In genomic region chr1:155139895-155140629, GRCh38 we compare ENCODE assay signal across 8 cellular contexts. TPM values are rescaled to one million over a fixed set of nuclear protein-coding genes. Genes with fewer than 3 reads are reported as not detected.
DNase-seq lines count a peak whose midpoint lies in the region; ATAC-seq and TF ChIP-seq lines count a peak whose summit lies in the region.

Gene DPM3 (minus strand): TSS chr1:155140531. CDS start chr1:155140240, 291 bp downstream.

- CTCF ChIA-PET in GM10248 (lab: Yijun Ruan, JAX) = interaction anchor here (1.0 to 1.1 kb wide), 2 partner anchors 28 to 55 kb away, joined by 4 to 6 read pairs; no protein-coding TSS in a partner anchor

- TF ChIP-seq CTCF in GM10248 (IDR thresholded peaks at IDR 0.05; ENCODE audit: control extremely low read depth, extremely low read depth, low read depth, missing control alignments) (no peak), left ventricle myocardium inferior (IDR thresholded peaks at IDR 0.05; ENCODE audit: borderline replicate concordance) (no peak), psoas muscle (IDR thresholded peaks at IDR 0.05) (no peak)

- DNase-seq in GM10248 (ENCODE audit: extremely low spot score) (peak; percentile 91), NCI-H1694 treated with DMSO at 0.1 percent for 48 hours (lab: John Stamatoyannopoulos, UW) (peak; percentile 83), T-helper 2 cell (peak; percentile 71 to 91 (median 85)), amniotic stem cell (lab: John Stamatoyannopoulos, UW) (peak; percentile 87), left ventricle myocardium inferior (peak; percentile 90), psoas muscle (peak; percentile 91 to 95)

- WGBS in psoas muscle, 3 donors = 1% methylated on average over 37 to 42 of the region's 42 CpGs
- WGBS in urinary bladder = under 1% methylated on average over 42 of the region's 42 CpGs

- H3K4me1 ChIP-seq in left ventricle myocardium inferior (peaks cover 52% of the 10 kb centered on the region), psoas muscle (peaks cover 16% of the 10 kb centered on the region), urinary bladder (ENCODE audit: insufficient read depth) (no peaks in the 10 kb centered on the region)

- ATAC-seq in HG02759 (IDR thresholded peaks at IDR 0.05; ENCODE audit: unreplicated experiment) (peak; percentile 75), psoas muscle (peak; percentile 66 to 83 (median 73))

- no peaks in the 10 kb centered on the region for H3K27me3 ChIP-seq in left ventricle myocardium inferior (ENCODE audit: low read depth)
- peaks cover 0 to 3% (median 0%) of the 10 kb centered on the region in 3 donors for H3K27me3 ChIP-seq in psoas muscle (ENCODE audit: insufficient read depth in 3 of 3, low read length in 2 of 3)

- POLR2A ChIA-PET in GM10248 (lab: Yijun Ruan, JAX) = interaction anchor here (1.0 kb wide), 1 partner anchor 33 kb away, joined by 3 read pairs; the partner anchor contains the start of gene KRTCAP2

- intact Hi-C loops in left ventricle myocardium inferior (cut with micrococcal nuclease) = no loop called here
- intact Hi-C loops in psoas muscle (cut with DNase I) = no loop called here

- H3K36me3 ChIP-seq in left ventricle myocardium inferior = no peaks in the 10 kb centered on the region
- peaks cover 0 to 11% of the 10 kb centered on the region in 2 donors for H3K36me3 ChIP-seq in psoas muscle (ENCODE audit: insufficient read depth in 1 of 2, low read depth in 1 of 2)
- H3K36me3 ChIP-seq in urinary bladder (ENCODE audit: insufficient read depth) = no peaks in the 10 kb centered on the region

- H3K4me3 ChIP-seq in left ventricle myocardium inferior (peak within 1 kb of the TSS; percentile 90), psoas muscle (peak within 1 kb of the TSS; percentile 95), urinary bladder (ENCODE audit: low read depth, low read length) (peak within 1 kb of the TSS; percentile 56)

- H3K27ac ChIP-seq in left ventricle myocardium inferior (replicated peaks) = peak within 1 kb of the TSS; percentile 93
- peak within 1 kb of the TSS; percentile 89 for H3K27ac ChIP-seq in psoas muscle
- peak within 1 kb of the TSS; percentile 87 for H3K27ac ChIP-seq in urinary bladder (ENCODE audit: low read depth)

- H3K9me3 ChIP-seq in left ventricle myocardium inferior (replicated peaks) (no peaks in the 10 kb centered on the region), psoas muscle (no peaks in the 10 kb centered on the region)

RNA-seq across cellular contexts. Expression of gene DPM3, which starts in this region (rescaled TPM):
- 54.5 TPM for total RNA-seq in left ventricle myocardium inferior
- 10 to 100 TPM; 47.0 to 54.5 (median 50.0) TPM for total RNA-seq in psoas muscle
- polyA plus RNA-seq in psoas muscle = 100 to 1,000 TPM; 110 to 123 (median 122) TPM
- 15.8 TPM for total RNA-seq in urinary bladder
- polyA plus RNA-seq in urinary bladder = 205 TPM

Comparison
In these comparisons a context has a peak if more than half of its experiments do, and no peak if none do; other contexts are left out.
1. Peak in every context shown above with its lines: DNase-seq, ATAC-seq, H3K4me3 ChIP-seq and H3K27ac ChIP-seq.